Comparison of ENCODE assay signal across 8 cellular contexts in the genomic region with DNA sequence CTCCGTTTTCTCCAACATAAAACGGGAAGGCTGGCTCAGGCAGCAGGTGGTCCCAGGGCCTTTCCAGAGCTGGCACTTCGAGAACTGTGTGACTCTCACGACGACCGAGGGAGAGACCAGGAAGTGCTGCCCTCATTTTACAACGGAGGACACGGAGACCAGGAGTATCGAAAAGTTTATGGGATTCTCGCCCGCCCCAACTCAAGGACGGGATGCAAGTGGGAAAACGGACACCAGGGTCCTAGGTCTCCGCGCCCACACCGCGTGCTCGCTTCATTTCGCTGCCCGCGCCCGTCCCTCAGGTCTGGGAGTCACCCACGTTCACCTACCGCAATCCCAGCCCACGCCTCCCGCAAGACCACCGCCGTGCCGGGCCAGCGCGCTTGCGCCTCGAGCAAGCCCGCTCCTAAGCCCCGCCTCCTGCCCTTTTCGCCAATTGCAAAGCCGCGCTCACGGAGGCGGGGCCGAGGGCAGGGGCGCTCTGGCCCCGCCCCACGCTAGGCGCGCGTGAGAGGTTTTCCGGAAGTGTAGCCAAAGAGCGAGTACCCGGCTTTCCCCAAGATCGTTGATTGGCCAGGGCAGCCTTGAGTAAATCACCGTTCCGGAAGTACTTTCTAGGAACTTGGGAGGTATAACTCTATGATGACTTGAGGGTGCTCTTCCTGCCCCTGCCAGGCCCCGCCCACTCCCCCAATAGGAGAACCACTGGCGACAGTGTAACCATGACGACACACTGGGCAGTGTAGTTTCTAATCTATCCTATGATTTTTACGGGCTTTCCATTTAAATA. TPM values are rescaled to one million over a fixed set of nuclear protein-coding genes. Genes with fewer than 3 reads are reported as not detected.
DNase-seq lines count a peak whose midpoint lies in the region; ATAC-seq and TF ChIP-seq lines count a peak whose summit lies in the region.

A gene (minus strand): TSS at position 392 of the 790 bp plus-strand sequence. CDS start 5,362 bp downstream, outside the sequence.

- H3K79me2 ChIP-seq in Loucy (ENCODE audit: insufficient read depth, low read length) = peaks cover 17% of the 10 kb centered on the region

- no peaks in the 10 kb centered on the region for H3K27me3 ChIP-seq in H7 (ENCODE audit: control insufficient read depth, insufficient read depth, low read length)
- no peaks in the 10 kb centered on the region for H3K27me3 ChIP-seq in Loucy (ENCODE audit: insufficient read depth, low read length, poor library complexity, severe bottlenecking)
- H3K27me3 ChIP-seq in RWPE2 (ENCODE audit: insufficient read depth, poor library complexity, severe bottlenecking) = no peaks in the 10 kb centered on the region

- peaks cover 16% of the 10 kb centered on the region for H3K4me1 ChIP-seq in Loucy (ENCODE audit: insufficient read depth, low read length, poor library complexity, severe bottlenecking)
- no peaks in the 10 kb centered on the region for H3K4me1 ChIP-seq in RWPE2 (ENCODE audit: insufficient read depth, poor library complexity, severe bottlenecking)

- peak; percentile 97 for ATAC-seq in RWPE2 (ENCODE audit: low read depth)
- peak; percentile 98 for ATAC-seq in natural killer cell treated with Interleukin-12 subunit alpha and Interleukin-12 subunit beta and Interleukin-15 and Interleukin-18, amount 100 ng/mL, for 72 hours

- DNase-seq in ELR (ENCODE audit: low read depth) = peak; percentile 100
- DNase-seq in H7 = peak; percentile 98
- peak; percentile 96 for DNase-seq in RWPE2 (ENCODE audit: low spot score)
- DNase-seq in activated effector memory CD4-positive, alpha-beta T cell treated with Interleukin-2 at 50 U/mL for 16 hours = peak; percentile 92
- DNase-seq in fibroblast of the aortic adventitia (ENCODE audit: low read depth) = peak; percentile 100
- peak; percentile 97 for DNase-seq in natural killer cell treated with Interleukin-12 subunit alpha and Interleukin-12 subunit beta and Interleukin-15 and Interleukin-18, amount 100 ng/mL, for 72 hours (ENCODE audit: low spot score)
- peak; percentile 96 for DNase-seq in stimulated activated naive CD4-positive, alpha-beta T cell treated with Interleukin-2 at 50 U/mL for 16 hours (lab: John Stamatoyannopoulos, UW)

- no peaks in the 10 kb centered on the region for H3K27me3 Mint-ChIP-seq in natural killer cell treated with Interleukin-12 subunit alpha and Interleukin-12 subunit beta and Interleukin-15 and Interleukin-18, amount 100 ng/mL, for 72 hours

- H3K9me2 ChIP-seq in Loucy (replicated peaks; ENCODE audit: low read depth, low read length) = no peaks in the 10 kb centered on the region

- peak within 1 kb of the TSS; percentile 93 for H3K4me2 ChIP-seq in Loucy (ENCODE audit: low read depth, low read length, poor library complexity, severe bottlenecking)

- peak within 1 kb of the TSS; percentile 98 for H3K4me3 ChIP-seq in H7 (ENCODE audit: insufficient read depth, low read depth, low read length)
- H3K4me3 ChIP-seq in Loucy (ENCODE audit: low read length, poor library complexity, severe bottlenecking) = peak within 1 kb of the TSS; percentile 89
- peak within 1 kb of the TSS; percentile 70 for H3K4me3 ChIP-seq in RWPE2 (ENCODE audit: severe bottlenecking)
- peak within 1 kb of the TSS; percentile 99 for H3K4me3 ChIP-seq in fibroblast of the aortic adventitia (ENCODE audit: low read depth, low read length)

- H2AFZ ChIP-seq in Loucy (ENCODE audit: low read length) = peak within 1 kb of the TSS; percentile 94

- H3K27ac ChIP-seq in RWPE2 (ENCODE audit: poor library complexity, severe bottlenecking) = peak within 1 kb of the TSS; percentile 14

- H3K9me3 Mint-ChIP-seq in natural killer cell treated with Interleukin-12 subunit alpha and Interleukin-12 subunit beta and Interleukin-15 and Interleukin-18, amount 100 ng/mL, for 72 hours = no peaks in the 10 kb centered on the region

- peak within 1 kb of the TSS; percentile 88 for H3K9ac ChIP-seq in Loucy (ENCODE audit: low read depth, low read length, poor library complexity, severe bottlenecking)

- H3K36me3 ChIP-seq in H7 (replicated peaks; ENCODE audit: control insufficient read depth, insufficient read depth, low read length) (no peaks in the 10 kb centered on the region), Loucy (ENCODE audit: insufficient read depth, low read length) (no peaks in the 10 kb centered on the region), RWPE2 (ENCODE audit: low read depth) (no peaks in the 10 kb centered on the region)

- no peaks in the 10 kb centered on the region for H3F3A ChIP-seq in Loucy (ENCODE audit: low read depth)

- H4K20me1 ChIP-seq in Loucy (ENCODE audit: insufficient read depth, low read length, poor library complexity, severe bottlenecking) = no peaks in the 10 kb centered on the region

- H3K27ac Mint-ChIP-seq in natural killer cell treated with Interleukin-12 subunit alpha and Interleukin-12 subunit beta and Interleukin-15 and Interleukin-18, amount 100 ng/mL, for 72 hours = peak within 1 kb of the TSS; percentile 83 to 98

- H3K9me3 ChIP-seq in Loucy (ENCODE audit: insufficient read depth, low read depth, low read length) (no peaks in the 10 kb centered on the region), RWPE2 (ENCODE audit: severe bottlenecking) (no peaks in the 10 kb centered on the region)

- peaks cover 30 to 33% of the 10 kb centered on the region in 2 donors for H3K4me1 Mint-ChIP-seq in natural killer cell treated with Interleukin-12 subunit alpha and Interleukin-12 subunit beta and Interleukin-15 and Interleukin-18, amount 100 ng/mL, for 72 hours (ENCODE audit: low read depth in 2 of 2)

- H3K4me3 Mint-ChIP-seq in natural killer cell treated with Interleukin-12 subunit alpha and Interleukin-12 subunit beta and Interleukin-15 and Interleukin-18, amount 100 ng/mL, for 72 hours = peak within 1 kb of the TSS; percentile 91

- TF ChIP-seq CTCF in Loucy (conservative IDR thresholded peaks at IDR 0.05; ENCODE audit: low read length) (no peak), RWPE2 (IDR thresholded peaks at IDR 0.05; ENCODE audit: poor library complexity, severe bottlenecking) (no peak), fibroblast of the aortic adventitia (IDR thresholded peaks at IDR 0.05; ENCODE audit: insufficient read depth, low read length) (no peak)

- no peaks in the 10 kb centered on the region for H3K36me3 Mint-ChIP-seq in natural killer cell treated with Interleukin-12 subunit alpha and Interleukin-12 subunit beta and Interleukin-15 and Interleukin-18, amount 100 ng/mL, for 72 hours

RNA-seq across cellular contexts. Expression of the gene that starts here (rescaled TPM):
- total RNA-seq in H7 (2014; rRNA removed; shearing (Covaris generic)) = 25.2 and 27.9 TPM in 2 replicates
- total RNA-seq in fibroblast of the aortic adventitia (ENCODE audit: low replicate concordance) = 3.8 and 4.1 TPM in 2 replicates
- total RNA-seq in natural killer cell treated with Interleukin-12 subunit alpha and Interleukin-12 subunit beta and Interleukin-15 and Interleukin-18, amount 100 ng/mL, for 72 hours = 1 to 10 TPM; 4.6 to 4.9 TPM

Comparison
In these comparisons a context has a peak if more than half of its experiments do, and no peak if none do; other contexts are left out.
1. Peak in every context shown above with its lines: DNase-seq, ATAC-seq, H3K4me3 ChIP-seq and H3K27ac ChIP-seq.